ENCODE assay signal across 11 cellular contexts in the genomic region with DNA sequence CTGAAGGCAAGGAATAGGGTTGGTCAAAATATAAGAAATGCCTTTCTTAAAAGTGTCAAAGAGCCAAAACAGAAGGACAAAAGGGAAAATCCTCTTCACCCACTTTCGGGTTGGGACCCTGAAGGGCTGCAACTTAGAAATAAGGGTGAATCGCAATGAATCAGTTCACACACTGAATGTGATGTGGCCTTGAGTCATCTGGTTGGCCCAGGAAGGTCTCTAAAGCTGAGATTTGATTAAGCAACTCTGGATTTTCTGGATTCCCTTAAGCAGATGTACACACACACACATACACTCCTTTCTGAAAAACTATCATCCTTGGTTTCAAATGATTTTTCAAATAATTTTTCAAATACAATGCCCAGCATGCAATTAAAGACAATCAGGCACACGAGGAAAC. TPM values are rescaled to one million over a fixed set of nuclear protein-coding genes. Genes with fewer than 3 reads are reported as not detected.
DNase-seq lines count a peak whose midpoint lies in the region; ATAC-seq and TF ChIP-seq lines count a peak whose summit lies in the region.
"Had no signal": no experiment of that assay in that cellular context is flagged by ENCODE, and none has a peak within 500 bp of the region (broad histone marks: within the 10 kb centered on the region; RNA-seq: fewer than 3 reads in every experiment).

No MANE protein-coding gene starts in this region.

- H2AFZ ChIP-seq in osteoblast (ENCODE audit: low read length), result no peak overlapping the region

- H3K79me2 ChIP-seq in osteoblast (ENCODE audit: insufficient read depth, low read length), result peaks cover 19% of the 10 kb centered on the region

- H3K27ac ChIP-seq in osteoblast (ENCODE audit: low read depth, low read length), result peak overlapping the region; percentile 60

- no peaks in the 10 kb centered on the region for H3K36me3 Mint-ChIP-seq in stimulated activated naive B cell treated with anti-CD40 and anti-IgM and Interleukin-4, amounts not matched to agents 10 μg/mL and 1 μg/mL and 100 μg/mL, for 72 hours
- peaks cover 3% of the 10 kb centered on the region for H3K36me3 Mint-ChIP-seq in activated T-helper 1 cell treated with anti-CD3 and anti-CD28 coated beads, Interleukin-12 subunit alpha, Interleukin-12 subunit beta, Interleukin-2, Interleukin-4 antibody, amounts not matched to agents 30 ng/mL and 10 ng/mL and 1 ng/mL, durations not matched to agents 14 hours and 24 hours and 36 hours (ENCODE audit: low read depth)

- H3K9me3 ChIP-seq in osteoblast (ENCODE audit: low read depth, low read length), result no peaks in the 10 kb centered on the region

- H3K4me1 Mint-ChIP-seq in stimulated activated naive B cell treated with anti-CD40 and anti-IgM and Interleukin-4, amounts not matched to agents 10 μg/mL and 1 μg/mL and 100 μg/mL, for 72 hours, result peaks cover 0 to 14% of the 10 kb centered on the region in 2 donors
- H3K4me1 Mint-ChIP-seq in activated T-helper 1 cell treated with anti-CD3 and anti-CD28 coated beads, Interleukin-12 subunit alpha, Interleukin-12 subunit beta, Interleukin-2, Interleukin-4 antibody, amounts not matched to agents 30 ng/mL and 10 ng/mL and 1 ng/mL, durations not matched to agents 14 hours and 24 hours and 36 hours (ENCODE audit: low read depth), result peaks cover 36% of the 10 kb centered on the region

- intact Hi-C loops in activated T-helper 1 cell treated with anti-CD3 and anti-CD28 coated beads, Interleukin-12 subunit alpha, Interleukin-12 subunit beta, Interleukin-2, Interleukin-4 antibody, amounts not matched to agents 30 ng/mL and 10 ng/mL and 1 ng/mL, durations not matched to agents 14 hours and 24 hours and 36 hours (cut with micrococcal nuclease), result no loop called here

- H3K4me3 ChIP-seq in osteoblast (ENCODE audit: insufficient read depth, low read length), result no peak overlapping the region

- H3K27me3 Mint-ChIP-seq in stimulated activated naive B cell treated with anti-CD40 and anti-IgM and Interleukin-4, amounts not matched to agents 10 μg/mL and 1 μg/mL and 100 μg/mL, for 72 hours, result peaks cover 0 to 5% of the 10 kb centered on the region in 2 donors
- no peaks in the 10 kb centered on the region for H3K27me3 Mint-ChIP-seq in activated T-helper 1 cell treated with anti-CD3 and anti-CD28 coated beads, Interleukin-12 subunit alpha, Interleukin-12 subunit beta, Interleukin-2, Interleukin-4 antibody, amounts not matched to agents 30 ng/mL and 10 ng/mL and 1 ng/mL, durations not matched to agents 14 hours and 24 hours and 36 hours (ENCODE audit: insufficient read depth)
- H3K27me3 Mint-ChIP-seq: dendritic cell treated with granulocyte-macrophage colony-stimulating factor and Interleukin-4, amounts not matched to agents 40 ng/mL and 50 ng/mL, for 4 days; IgD-negative memory B cell had no signal

- H3K27ac Mint-ChIP-seq in stimulated activated naive B cell treated with anti-CD40 and anti-IgM and Interleukin-4, amounts not matched to agents 10 μg/mL and 1 μg/mL and 100 μg/mL, for 72 hours, result no peak overlapping the region
- no peak overlapping the region for H3K27ac Mint-ChIP-seq in activated T-helper 1 cell treated with anti-CD3 and anti-CD28 coated beads, Interleukin-12 subunit alpha, Interleukin-12 subunit beta, Interleukin-2, Interleukin-4 antibody, amounts not matched to agents 30 ng/mL and 10 ng/mL and 1 ng/mL, durations not matched to agents 14 hours and 24 hours and 36 hours
- H3K27ac Mint-ChIP-seq: IgD-negative memory B cell had no signal

- H4K20me1 ChIP-seq in osteoblast (ENCODE audit: insufficient read depth, low read length), result no peaks in the 10 kb centered on the region

- no peak for TF ChIP-seq CTCF in osteoblast (IDR thresholded peaks at IDR 0.05; ENCODE audit: extremely low read depth, low read depth, low read length)

- H3K4me3 Mint-ChIP-seq in stimulated activated naive B cell treated with anti-CD40 and anti-IgM and Interleukin-4, amounts not matched to agents 10 μg/mL and 1 μg/mL and 100 μg/mL, for 72 hours, result no peak overlapping the region
- H3K4me3 Mint-ChIP-seq in activated T-helper 1 cell treated with anti-CD3 and anti-CD28 coated beads, Interleukin-12 subunit alpha, Interleukin-12 subunit beta, Interleukin-2, Interleukin-4 antibody, amounts not matched to agents 30 ng/mL and 10 ng/mL and 1 ng/mL, durations not matched to agents 14 hours and 24 hours and 36 hours, result no peak overlapping the region
- H3K4me3 Mint-ChIP-seq: dendritic cell treated with granulocyte-macrophage colony-stimulating factor and Interleukin-4, amounts not matched to agents 40 ng/mL and 50 ng/mL, for 4 days; IgD-negative memory B cell had no signal

- peak overlapping the region; percentile 63 for H3K4me2 ChIP-seq in osteoblast (ENCODE audit: insufficient read depth, low read length)

- H3K9me3 Mint-ChIP-seq in stimulated activated naive B cell treated with anti-CD40 and anti-IgM and Interleukin-4, amounts not matched to agents 10 μg/mL and 1 μg/mL and 100 μg/mL, for 72 hours, result no peaks in the 10 kb centered on the region
- no peaks in the 10 kb centered on the region for H3K9me3 Mint-ChIP-seq in activated T-helper 1 cell treated with anti-CD3 and anti-CD28 coated beads, Interleukin-12 subunit alpha, Interleukin-12 subunit beta, Interleukin-2, Interleukin-4 antibody, amounts not matched to agents 30 ng/mL and 10 ng/mL and 1 ng/mL, durations not matched to agents 14 hours and 24 hours and 36 hours
- H3K9me3 Mint-ChIP-seq: dendritic cell treated with granulocyte-macrophage colony-stimulating factor and Interleukin-4, amounts not matched to agents 40 ng/mL and 50 ng/mL, for 4 days; IgD-negative memory B cell had no signal

- H3K36me3 ChIP-seq in osteoblast (ENCODE audit: insufficient read depth, low read length), result no peaks in the 10 kb centered on the region

- no peak for ATAC-seq in stimulated activated naive B cell treated with anti-CD40 and anti-IgM and Interleukin-4, amounts not matched to agents 10 μg/mL and 1 μg/mL and 100 μg/mL, for 72 hours (replicated peaks)

- no peaks in the 10 kb centered on the region for H3K27me3 ChIP-seq in osteoblast (ENCODE audit: insufficient read depth, low read length)

- H3K4me1 ChIP-seq in osteoblast (ENCODE audit: insufficient read depth, low read length), result peaks cover 18% of the 10 kb centered on the region

- DNase-seq in AG20443 (ENCODE audit: low spot score) (peak; percentile 21), HT1080 (ENCODE audit: low read depth) (peak; percentile 64), dermis blood vessel endothelial cell (peak; percentile 3), osteoblast (ENCODE audit: insufficient read length, low spot score, missing footprints) (no peak), NCI-H446 (lab: John Stamatoyannopoulos, UW) (no peak)
- no peak for DNase-seq in stimulated activated naive B cell treated with anti-CD40 and anti-IgM and Interleukin-4, amounts not matched to agents 10 μg/mL and 1 μg/mL and 100 μg/mL, for 72 hours
- DNase-seq in activated T-helper 1 cell treated with anti-CD3 and anti-CD28 coated beads, Interleukin-12 subunit alpha, Interleukin-12 subunit beta, Interleukin-2, Interleukin-4 antibody, amounts not matched to agents 30 ng/mL and 10 ng/mL and 1 ng/mL, durations not matched to agents 14 hours and 24 hours and 36 hours (ENCODE audit: low spot score), result no peak
- DNase-seq: DMS53, NCI-H187 treated with DMSO at 0.1 percent for 48 hours had no signal

RNA-seq across cellular contexts. Expression of a gene that starts 13.1 kb away (rescaled TPM):
- 18.6 and 22.0 TPM in 2 replicates for total RNA-seq in HT1080 (2014; rRNA removed; shearing (Covaris generic))
- 16.8 and 24.7 TPM in 2 replicates for polyA plus RNA-seq in HT1080 (2015; cell fraction: cytosol; rRNA removed)
- polyA plus RNA-seq in HT1080 (2015; cell fraction: nucleus; rRNA removed), result 18.0 and 21.8 TPM in 2 replicates
- total RNA-seq in dermis blood vessel endothelial cell (10.3 and 11.2 TPM in 2 replicates), osteoblast (15.2 and 16.2 TPM in 2 replicates)
- 23.7 and 24.4 TPM in 2 replicates for total RNA-seq in activated T-helper 1 cell treated with anti-CD3 and anti-CD28 coated beads, Interleukin-12 subunit alpha, Interleukin-12 subunit beta, Interleukin-2, Interleukin-4 antibody, amounts not matched to agents 30 ng/mL and 10 ng/mL and 1 ng/mL, durations not matched to agents 14 hours and 24 hours and 36 hours

Comparison
In these comparisons a context has a peak if more than half of its experiments do, and no peak if none do; other contexts are left out.
1. DNase-seq: peak in AG20443 (single experiment), HT1080 (single experiment) and dermis blood vessel endothelial cell (single experiment); none in osteoblast (single experiment), stimulated activated naive B cell treated with anti-CD40 and anti-IgM and Interleukin-4, amounts not matched to agents 10 μg/mL and 1 μg/mL and 100 μg/mL, for 72 hours (single experiment), activated T-helper 1 cell treated with anti-CD3 and anti-CD28 coated beads, Interleukin-12 subunit alpha, Interleukin-12 subunit beta, Interleukin-2, Interleukin-4 antibody, amounts not matched to agents 30 ng/mL and 10 ng/mL and 1 ng/mL, durations not matched to agents 14 hours and 24 hours and 36 hours (single experiment) and NCI-H446 (0 of 2).